ENCODE assay signal across 18 cellular contexts in the genomic region with DNA sequence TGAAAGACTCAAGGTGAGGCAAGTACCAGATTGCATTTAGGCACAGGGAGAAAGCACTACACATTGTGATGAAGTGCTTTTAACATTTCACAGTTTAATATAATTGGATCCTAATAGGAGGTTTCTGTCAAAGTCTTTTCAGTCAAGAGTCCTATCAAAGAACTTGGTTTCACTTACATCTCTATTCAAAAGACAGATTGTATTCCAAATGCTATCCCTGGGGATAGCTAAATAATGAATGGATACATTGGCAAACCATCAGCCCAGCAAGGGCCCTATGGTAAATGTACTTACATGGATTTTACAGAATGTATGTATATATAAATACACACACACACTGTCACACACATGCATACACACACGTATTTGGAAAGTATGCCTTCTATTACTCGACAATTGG.
DNase-seq lines count a peak whose midpoint lies in the region; ATAC-seq, FAIRE-seq and TF ChIP-seq lines count a peak whose summit lies in the region.
"Had no signal": no experiment of that assay in that cellular context is flagged by ENCODE, and none has a peak within 500 bp of the region (broad histone marks: within the 10 kb centered on the region; RNA-seq: fewer than 3 reads in every experiment).

No MANE protein-coding gene starts in this region.

- H3K9me3 Mint-ChIP-seq in WTC11 (no peaks in the 10 kb centered on the region), osteocyte (ENCODE audit: unreplicated experiment) (peaks cover 7% of the 10 kb centered on the region)

- FAIRE-seq in HTR-8/SVneo (lab: Jason Lieb, UNC) = no peak
- FAIRE-seq: A549, GM12892, K562, RCC 7860 had no signal

- no peak overlapping the region for H3K4me3 Mint-ChIP-seq in WTC11
- no peak overlapping the region for H3K4me3 Mint-ChIP-seq in osteocyte (ENCODE audit: unreplicated experiment)
- H3K4me3 Mint-ChIP-seq: CD8-positive, alpha-beta memory T cell had no signal

- H3K27me3 Mint-ChIP-seq in WTC11 (ENCODE audit: low read depth) (no peaks in the 10 kb centered on the region), osteocyte (ENCODE audit: unreplicated experiment) (no peaks in the 10 kb centered on the region)
- H3K27me3 Mint-ChIP-seq: CD8-positive, alpha-beta memory T cell had no signal

- no peaks in the 10 kb centered on the region for H3K36me3 Mint-ChIP-seq in WTC11
- H3K36me3 Mint-ChIP-seq in osteocyte (ENCODE audit: unreplicated experiment) = no peaks in the 10 kb centered on the region
- H3K36me3 Mint-ChIP-seq: CD8-positive, alpha-beta memory T cell had no signal

- TF ChIP-seq CTCF in WTC11 (IDR thresholded peaks at IDR 0.05) (no peak), osteocyte (IDR thresholded peaks at IDR 0.05) (no peak)

- POLR2A ChIA-PET in WTC11 (lab: Charles Lee) = no interaction called here

- peak overlapping the region; percentile 48; the same call in 1 of the 2 replicates for H3K27ac Mint-ChIP-seq in WTC11
- no peak overlapping the region for H3K27ac Mint-ChIP-seq in osteocyte (ENCODE audit: unreplicated experiment)
- H3K27ac Mint-ChIP-seq: CD8-positive, alpha-beta memory T cell had no signal

- DNase-seq in COLO829 (ENCODE audit: low spot score) (peak; percentile 32), NCI-H1436 (lab: John Stamatoyannopoulos, UW) (peak; percentile 85), NCI-H2171 (lab: John Stamatoyannopoulos, UW) (peak; percentile 30), WTC11 (ENCODE audit: low spot score) (no peak), kidney glomerular epithelial cell (lab: John Stamatoyannopoulos, UW) (no peak), HTR-8/SVneo (ENCODE audit: insufficient read length, low spot score) (no peak), osteocyte (ENCODE audit: extremely low spot score, unreplicated experiment) (no peak)
- DNase-seq: CD8-positive, alpha-beta memory T cell; GM23248; NCI-H2081; NCI-H510A treated with DMSO at 0.1 percent for 48 hours; Right ventricle myocardium superior; SK-N-SH; T-helper 1 cell had no signal

- H3K4me1 Mint-ChIP-seq in WTC11 (peaks cover 11% of the 10 kb centered on the region), osteocyte (ENCODE audit: unreplicated experiment) (peaks cover 2% of the 10 kb centered on the region)
- H3K4me1 Mint-ChIP-seq: CD8-positive, alpha-beta memory T cell had no signal

- CTCF ChIA-PET in WTC11 (lab: Charles Lee) = no interaction called here

- no peak for ATAC-seq in WTC11
- ATAC-seq: A549, K562 had no signal

TF ChIP-seq in WTC11, 78 proteins besides CTCF, POLR2A, EP300 and RAD21:
- no peak for TF ChIP-seq NFYB (CRISPR knock-in tag; conservative IDR thresholded peaks at IDR 0.05; ENCODE audit: low read depth)
- TF ChIP-seq JUN (CRISPR knock-in tag; IDR thresholded peaks at IDR 0.05) = no peak
- no peak for TF ChIP-seq ZBTB21 (CRISPR knock-in tag; IDR thresholded peaks at IDR 0.05; ENCODE audit: borderline replicate concordance)
- TF ChIP-seq, protein P1, sequence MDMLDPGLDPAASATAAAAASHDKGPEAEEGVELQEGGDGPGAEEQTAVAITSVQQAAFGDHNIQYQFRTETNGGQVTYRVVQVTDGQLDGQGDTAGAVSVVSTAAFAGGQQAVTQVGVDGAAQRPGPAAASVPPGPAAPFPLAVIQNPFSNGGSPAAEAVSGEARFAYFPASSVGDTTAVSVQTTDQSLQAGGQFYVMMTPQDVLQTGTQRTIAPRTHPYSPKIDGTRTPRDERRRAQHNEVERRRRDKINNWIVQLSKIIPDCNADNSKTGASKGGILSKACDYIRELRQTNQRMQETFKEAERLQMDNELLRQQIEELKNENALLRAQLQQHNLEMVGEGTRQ (CRISPR knock-in tag; IDR thresholded peaks at IDR 0.05) = no peak
- TF ChIP-seq, protein P2, sequence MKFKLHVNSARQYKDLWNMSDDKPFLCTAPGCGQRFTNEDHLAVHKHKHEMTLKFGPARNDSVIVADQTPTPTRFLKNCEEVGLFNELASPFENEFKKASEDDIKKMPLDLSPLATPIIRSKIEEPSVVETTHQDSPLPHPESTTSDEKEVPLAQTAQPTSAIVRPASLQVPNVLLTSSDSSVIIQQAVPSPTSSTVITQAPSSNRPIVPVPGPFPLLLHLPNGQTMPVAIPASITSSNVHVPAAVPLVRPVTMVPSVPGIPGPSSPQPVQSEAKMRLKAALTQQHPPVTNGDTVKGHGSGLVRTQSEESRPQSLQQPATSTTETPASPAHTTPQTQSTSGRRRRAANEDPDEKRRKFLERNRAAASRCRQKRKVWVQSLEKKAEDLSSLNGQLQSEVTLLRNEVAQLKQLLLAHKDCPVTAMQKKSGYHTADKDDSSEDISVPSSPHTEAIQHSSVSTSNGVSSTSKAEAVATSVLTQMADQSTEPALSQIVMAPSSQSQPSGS (CRISPR knock-in tag; IDR thresholded peaks at IDR 0.05; ENCODE audit: borderline replicate concordance, low read depth) = no peak
- TF ChIP-seq NR3C1 (CRISPR knock-in tag; conservative IDR thresholded peaks at IDR 0.05; ENCODE audit: low read depth) = no peak
- no peak for TF ChIP-seq NR2C2 (CRISPR knock-in tag; IDR thresholded peaks at IDR 0.05)
- TF ChIP-seq ZNF121 (CRISPR knock-in tag; IDR thresholded peaks at IDR 0.05) = no peak
- TF ChIP-seq TP53 (CRISPR knock-in tag; IDR thresholded peaks at IDR 0.05) = no peak
- TF ChIP-seq ZNF396 (CRISPR knock-in tag; IDR thresholded peaks at IDR 0.05; ENCODE audit: borderline replicate concordance) = no peak
- no peak for TF ChIP-seq ZNF232 (CRISPR knock-in tag; IDR thresholded peaks at IDR 0.05)
- TF ChIP-seq, protein P3, sequence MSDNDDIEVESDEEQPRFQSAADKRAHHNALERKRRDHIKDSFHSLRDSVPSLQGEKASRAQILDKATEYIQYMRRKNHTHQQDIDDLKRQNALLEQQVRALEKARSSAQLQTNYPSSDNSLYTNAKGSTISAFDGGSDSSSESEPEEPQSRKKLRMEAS (CRISPR knock-in tag; IDR thresholded peaks at IDR 0.05) = no peak
- TF ChIP-seq ZNF671 (CRISPR knock-in tag; IDR thresholded peaks at IDR 0.05) = no peak
- TF ChIP-seq NR1H2 (CRISPR knock-in tag; IDR thresholded peaks at IDR 0.05) = no peak
- TF ChIP-seq, protein P4, sequence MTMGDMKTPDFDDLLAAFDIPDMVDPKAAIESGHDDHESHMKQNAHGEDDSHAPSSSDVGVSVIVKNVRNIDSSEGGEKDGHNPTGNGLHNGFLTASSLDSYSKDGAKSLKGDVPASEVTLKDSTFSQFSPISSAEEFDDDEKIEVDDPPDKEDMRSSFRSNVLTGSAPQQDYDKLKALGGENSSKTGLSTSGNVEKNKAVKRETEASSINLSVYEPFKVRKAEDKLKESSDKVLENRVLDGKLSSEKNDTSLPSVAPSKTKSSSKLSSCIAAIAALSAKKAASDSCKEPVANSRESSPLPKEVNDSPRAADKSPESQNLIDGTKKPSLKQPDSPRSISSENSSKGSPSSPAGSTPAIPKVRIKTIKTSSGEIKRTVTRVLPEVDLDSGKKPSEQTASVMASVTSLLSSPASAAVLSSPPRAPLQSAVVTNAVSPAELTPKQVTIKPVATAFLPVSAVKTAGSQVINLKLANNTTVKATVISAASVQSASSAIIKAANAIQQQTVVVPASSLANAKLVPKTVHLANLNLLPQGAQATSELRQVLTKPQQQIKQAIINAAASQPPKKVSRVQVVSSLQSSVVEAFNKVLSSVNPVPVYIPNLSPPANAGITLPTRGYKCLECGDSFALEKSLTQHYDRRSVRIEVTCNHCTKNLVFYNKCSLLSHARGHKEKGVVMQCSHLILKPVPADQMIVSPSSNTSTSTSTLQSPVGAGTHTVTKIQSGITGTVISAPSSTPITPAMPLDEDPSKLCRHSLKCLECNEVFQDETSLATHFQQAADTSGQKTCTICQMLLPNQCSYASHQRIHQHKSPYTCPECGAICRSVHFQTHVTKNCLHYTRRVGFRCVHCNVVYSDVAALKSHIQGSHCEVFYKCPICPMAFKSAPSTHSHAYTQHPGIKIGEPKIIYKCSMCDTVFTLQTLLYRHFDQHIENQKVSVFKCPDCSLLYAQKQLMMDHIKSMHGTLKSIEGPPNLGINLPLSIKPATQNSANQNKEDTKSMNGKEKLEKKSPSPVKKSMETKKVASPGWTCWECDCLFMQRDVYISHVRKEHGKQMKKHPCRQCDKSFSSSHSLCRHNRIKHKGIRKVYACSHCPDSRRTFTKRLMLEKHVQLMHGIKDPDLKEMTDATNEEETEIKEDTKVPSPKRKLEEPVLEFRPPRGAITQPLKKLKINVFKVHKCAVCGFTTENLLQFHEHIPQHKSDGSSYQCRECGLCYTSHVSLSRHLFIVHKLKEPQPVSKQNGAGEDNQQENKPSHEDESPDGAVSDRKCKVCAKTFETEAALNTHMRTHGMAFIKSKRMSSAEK (CRISPR knock-in tag; IDR thresholded peaks at IDR 0.05; ENCODE audit: borderline replicate concordance) = no peak
- no peak for TF ChIP-seq TCF7 (CRISPR knock-in tag; IDR thresholded peaks at IDR 0.05; ENCODE audit: low read depth)
- TF ChIP-seq MXD4 (CRISPR knock-in tag; IDR thresholded peaks at IDR 0.05; ENCODE audit: borderline replicate concordance) = no peak
- TF ChIP-seq, protein P5, sequence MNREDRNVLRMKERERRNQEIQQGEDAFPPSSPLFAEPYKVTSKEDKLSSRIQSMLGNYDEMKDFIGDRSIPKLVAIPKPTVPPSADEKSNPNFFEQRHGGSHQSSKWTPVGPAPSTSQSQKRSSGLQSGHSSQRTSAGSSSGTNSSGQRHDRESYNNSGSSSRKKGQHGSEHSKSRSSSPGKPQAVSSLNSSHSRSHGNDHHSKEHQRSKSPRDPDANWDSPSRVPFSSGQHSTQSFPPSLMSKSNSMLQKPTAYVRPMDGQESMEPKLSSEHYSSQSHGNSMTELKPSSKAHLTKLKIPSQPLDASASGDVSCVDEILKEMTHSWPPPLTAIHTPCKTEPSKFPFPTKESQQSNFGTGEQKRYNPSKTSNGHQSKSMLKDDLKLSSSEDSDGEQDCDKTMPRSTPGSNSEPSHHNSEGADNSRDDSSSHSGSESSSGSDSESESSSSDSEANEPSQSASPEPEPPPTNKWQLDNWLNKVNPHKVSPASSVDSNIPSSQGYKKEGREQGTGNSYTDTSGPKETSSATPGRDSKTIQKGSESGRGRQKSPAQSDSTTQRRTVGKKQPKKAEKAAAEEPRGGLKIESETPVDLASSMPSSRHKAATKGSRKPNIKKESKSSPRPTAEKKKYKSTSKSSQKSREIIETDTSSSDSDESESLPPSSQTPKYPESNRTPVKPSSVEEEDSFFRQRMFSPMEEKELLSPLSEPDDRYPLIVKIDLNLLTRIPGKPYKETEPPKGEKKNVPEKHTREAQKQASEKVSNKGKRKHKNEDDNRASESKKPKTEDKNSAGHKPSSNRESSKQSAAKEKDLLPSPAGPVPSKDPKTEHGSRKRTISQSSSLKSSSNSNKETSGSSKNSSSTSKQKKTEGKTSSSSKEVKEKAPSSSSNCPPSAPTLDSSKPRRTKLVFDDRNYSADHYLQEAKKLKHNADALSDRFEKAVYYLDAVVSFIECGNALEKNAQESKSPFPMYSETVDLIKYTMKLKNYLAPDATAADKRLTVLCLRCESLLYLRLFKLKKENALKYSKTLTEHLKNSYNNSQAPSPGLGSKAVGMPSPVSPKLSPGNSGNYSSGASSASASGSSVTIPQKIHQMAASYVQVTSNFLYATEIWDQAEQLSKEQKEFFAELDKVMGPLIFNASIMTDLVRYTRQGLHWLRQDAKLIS (CRISPR knock-in tag; IDR thresholded peaks at IDR 0.05; ENCODE audit: borderline replicate concordance) = no peak

Comparison
In these comparisons a context has a peak if more than half of its experiments do, and no peak if none do; other contexts are left out.
1. DNase-seq: peak in COLO829 (single experiment), NCI-H1436 (single experiment) and NCI-H2171 (single experiment); none in WTC11 (single experiment), kidney glomerular epithelial cell (single experiment), HTR-8/SVneo (single experiment) and osteocyte (single experiment).